Comparison of ENCODE assay signal across 1 cellular context in the genomic region with DNA sequence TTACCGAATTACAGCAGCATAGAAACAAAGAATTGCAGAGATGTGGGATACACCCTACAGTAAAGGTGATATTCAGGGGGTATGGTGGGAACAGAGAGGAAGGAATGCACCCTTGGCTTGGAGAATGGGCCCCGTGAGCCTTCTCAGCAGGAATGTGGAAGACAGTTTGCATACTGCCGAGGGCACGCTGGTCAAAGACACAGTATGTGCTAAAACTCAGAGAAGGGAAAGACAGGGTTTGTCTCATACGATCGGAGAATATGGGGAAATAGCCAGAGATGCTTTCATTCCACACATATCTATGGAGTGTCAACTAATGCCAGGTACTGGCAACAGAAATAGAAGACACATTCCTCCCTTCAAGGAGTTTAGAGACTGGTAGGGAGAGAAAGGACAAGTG.
A peak's percentile ranks its signal among the peaks of the same experiment; 100 is the strongest.
TF ChIP-seq lines count a peak whose summit lies in the region.

No MANE protein-coding gene starts in this region.

TF ChIP-seq in H1, 55 proteins besides CTCF, POLR2A, EP300 and RAD21:
- TF ChIP-seq JUN (IDR thresholded peaks at IDR 0.05; ENCODE audit: low read depth, low read length): no peak
- TF ChIP-seq ASH2L (IDR thresholded peaks at IDR 0.05; ENCODE audit: low read length): peak; percentile 33
- TF ChIP-seq TEAD4 (IDR thresholded peaks at IDR 0.05; ENCODE audit: low read depth, low read length): peak; percentile 81
- no peak for TF ChIP-seq SP1 (IDR thresholded peaks at IDR 0.05; ENCODE audit: low read depth, low read length)
- no peak for TF ChIP-seq POLR2AphosphoS5 (IDR thresholded peaks at IDR 0.05; ENCODE audit: low read depth, low read length)
- TF ChIP-seq, protein P1, sequence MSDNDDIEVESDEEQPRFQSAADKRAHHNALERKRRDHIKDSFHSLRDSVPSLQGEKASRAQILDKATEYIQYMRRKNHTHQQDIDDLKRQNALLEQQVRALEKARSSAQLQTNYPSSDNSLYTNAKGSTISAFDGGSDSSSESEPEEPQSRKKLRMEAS (IDR thresholded peaks at IDR 0.05): no peak
- TF ChIP-seq SUZ12 (IDR thresholded peaks at IDR 0.05; ENCODE audit: low read length): no peak
- no peak for TF ChIP-seq CHD2 (IDR thresholded peaks at IDR 0.05; ENCODE audit: low read length)
- no peak for TF ChIP-seq TBP (IDR thresholded peaks at IDR 0.05; ENCODE audit: low read depth, low read length)
- TF ChIP-seq RFX5 (IDR thresholded peaks at IDR 0.05; ENCODE audit: borderline replicate concordance, low read depth, low read length): no peak
